ENCODE assay signal across 9 cellular contexts in the genomic region with DNA sequence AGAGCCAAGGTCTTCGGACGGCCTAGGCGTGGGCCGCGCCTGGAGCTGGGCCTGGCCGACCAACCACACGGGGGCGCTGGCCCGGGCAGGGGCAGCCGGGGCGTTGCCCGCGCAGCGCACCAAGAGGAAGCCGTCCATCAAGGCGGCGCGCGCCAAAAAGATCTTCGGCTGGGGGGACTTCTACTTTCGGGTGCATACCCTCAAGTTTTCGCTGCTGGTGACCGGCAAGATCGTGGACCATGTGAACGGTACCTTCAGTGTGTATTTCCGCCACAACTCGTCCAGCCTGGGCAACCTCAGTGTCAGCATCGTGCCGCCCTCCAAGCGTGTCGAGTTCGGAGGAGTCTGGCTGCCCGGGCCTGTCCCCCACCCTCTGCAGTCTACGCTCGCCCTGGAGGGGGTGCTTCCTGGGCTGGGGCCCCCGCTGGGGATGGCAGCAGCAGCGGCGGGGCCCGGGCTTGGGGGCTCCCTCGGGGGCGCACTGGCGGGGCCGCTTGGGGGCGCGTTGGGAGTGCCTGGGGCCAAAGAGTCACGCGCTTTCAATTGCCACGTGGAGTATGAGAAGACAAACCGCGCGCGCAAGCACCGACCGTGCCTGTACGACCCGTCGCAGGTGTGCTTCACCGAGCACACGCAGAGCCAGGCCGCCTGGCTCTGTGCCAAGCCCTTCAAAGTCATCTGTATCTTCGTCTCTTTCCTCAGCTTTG. TPM values are rescaled to one million over a fixed set of nuclear protein-coding genes. Genes with fewer than 3 reads are reported as not detected.
A peak's percentile ranks its signal among the peaks of the same experiment; 100 is the strongest.
DNase-seq lines count a peak whose midpoint lies in the region; ATAC-seq and TF ChIP-seq lines count a peak whose summit lies in the region.
"Had no signal": no experiment of that assay in that cellular context is flagged by ENCODE, and none has a peak within 500 bp of the region (broad histone marks: within the 10 kb centered on the region; RNA-seq: fewer than 3 reads in every experiment).

No MANE protein-coding gene starts in this region.

- peak overlapping the region; percentile 65 for H2AFZ ChIP-seq in OCI-LY7 (ENCODE audit: low read length)

- H3K4me1 ChIP-seq in OCI-LY7 (ENCODE audit: insufficient read depth, low read length, poor library complexity, severe bottlenecking) (peaks cover 50% of the 10 kb centered on the region), thyroid gland (peaks cover 3 to 33% of the 10 kb centered on the region in 2 donors)

- H3K4me1 Mint-ChIP-seq in activated naive CD8-positive, alpha-beta T cell treated with anti-CD3 and anti-CD28 coated beads for 36 hours: peaks cover 46% of the 10 kb centered on the region

- no TSS peak for BruUV-seq in OCI-LY7 (replicated peaks; lab: Mats Ljungman, UMichigan)

- no peaks in the 10 kb centered on the region for H3K9me3 Mint-ChIP-seq in activated naive CD8-positive, alpha-beta T cell treated with anti-CD3 and anti-CD28 coated beads for 36 hours

- no peaks in the 10 kb centered on the region for H3K9me2 ChIP-seq in OCI-LY7 (ENCODE audit: insufficient read depth, low read length)

- peaks cover 76% of the 10 kb centered on the region for H3K27me3 Mint-ChIP-seq in activated naive CD8-positive, alpha-beta T cell treated with anti-CD3 and anti-CD28 coated beads for 36 hours

- CTCF ChIA-PET in OCI-LY7 (lab: Charles Lee; ENCODE audit: unreplicated experiment): interaction anchor here (0.5 kb wide), 1 partner anchor 11 kb away, joined by 3 read pairs; no protein-coding TSS in a partner anchor

- intact Hi-C loops in OCI-LY7 (cut with micrococcal nuclease; ENCODE audit: unreplicated experiment): no loop called here
- intact Hi-C loops in left colon (cut with DNase I, micrococcal nuclease): no loop called here
- intact Hi-C loops in thyroid gland (cut with DNase I): no loop called here

- ATAC-seq in GM18520 (IDR thresholded peaks at IDR 0.05; ENCODE audit: unreplicated experiment) (peak; percentile 32), left colon (peak; percentile 68), HG02588 (IDR thresholded peaks at IDR 0.05; ENCODE audit: unreplicated experiment) (no peak), HG03378 (IDR thresholded peaks at IDR 0.05; ENCODE audit: unreplicated experiment) (no peak)
- ATAC-seq: Panc1 had no signal

- peak overlapping the region; percentile 88 for H3K4me2 ChIP-seq in OCI-LY7 (ENCODE audit: low read length)

- TF ChIP-seq POLR2A in thyroid gland (IDR thresholded peaks at IDR 0.05): no peak

- 18 to 24% methylated on average over 17 to 29 of the region's 61 CpGs for WGBS in thyroid gland, 2 donors

- H3K4me3 ChIP-seq in OCI-LY7 (ENCODE audit: low read depth, low read length, poor library complexity, severe bottlenecking) (no peak overlapping the region), thyroid gland (replicated peaks in 1 of 3) (no peak overlapping the region)

- no peak overlapping the region for H3K27ac Mint-ChIP-seq in activated naive CD8-positive, alpha-beta T cell treated with anti-CD3 and anti-CD28 coated beads for 36 hours

- peak; percentile 87 for DNase-seq in OCI-LY7 (ENCODE audit: low spot score)
- DNase-seq in activated naive CD8-positive, alpha-beta T cell treated with anti-CD3 and anti-CD28 coated beads for 36 hours: peak; percentile 79
- peak in 1 of 2 donors; percentile 70 for DNase-seq in left colon
- peak; percentile 55 to 56 for DNase-seq in thyroid gland
- no peak for DNase-seq in HuH-7.5 (ENCODE audit: low spot score)

- peaks cover 7% of the 10 kb centered on the region for H3K36me3 Mint-ChIP-seq in activated naive CD8-positive, alpha-beta T cell treated with anti-CD3 and anti-CD28 coated beads for 36 hours

- H4K20me1 ChIP-seq in OCI-LY7 (ENCODE audit: insufficient read depth, low read length): no peaks in the 10 kb centered on the region

- H3K27ac ChIP-seq in OCI-LY7 (ENCODE audit: low read depth, low read length, poor library complexity, severe bottlenecking) (peak overlapping the region; percentile 18), thyroid gland (no peak overlapping the region)

- H3K4me3 Mint-ChIP-seq in activated naive CD8-positive, alpha-beta T cell treated with anti-CD3 and anti-CD28 coated beads for 36 hours: peak overlapping the region; percentile 51

- POLR2A ChIA-PET in OCI-LY7 (lab: Charles Lee): interaction anchor here (3.1 kb wide), 1 partner anchor 14 kb away, joined by 17 read pairs; no protein-coding TSS in a partner anchor

- peaks cover 35% of the 10 kb centered on the region for H3K27me3 ChIP-seq in thyroid gland

- TF ChIP-seq CTCF in OCI-LY7 (conservative IDR thresholded peaks at IDR 0.05; ENCODE audit: low read length) (peak; percentile 79), thyroid gland (IDR thresholded peaks at IDR 0.05) (peak in 2 of 6 experiments; percentile 21 to 44)

- H3K36me3 ChIP-seq in OCI-LY7 (ENCODE audit: insufficient read depth, low read length): no peaks in the 10 kb centered on the region
- H3K36me3 ChIP-seq in thyroid gland: no peaks in the 10 kb centered on the region

- H3K79me2 ChIP-seq in OCI-LY7 (ENCODE audit: insufficient read depth, low read depth, low read length): peaks cover 7% of the 10 kb centered on the region; the same call in 1 of the 2 replicates

- no peaks in the 10 kb centered on the region for H3K9me3 ChIP-seq in OCI-LY7 (ENCODE audit: low read length)
- no peaks in the 10 kb centered on the region for H3K9me3 ChIP-seq in thyroid gland

RNA-seq across cellular contexts. Expression of a gene that starts 4.4 kb away (rescaled TPM):
- total RNA-seq in OCI-LY7 (2014; rRNA removed; shearing (Covaris generic)): 394 and 400 TPM in 2 replicates
- 415 and 438 TPM in 2 replicates for total RNA-seq in OCI-LY7 (2022)
- 100 to 1,000 TPM; 517 to 532 TPM for total RNA-seq in activated naive CD8-positive, alpha-beta T cell treated with anti-CD3 and anti-CD28 coated beads for 36 hours
- 10 to 100 TPM; 45.3 to 58.8 TPM for total RNA-seq in left colon
- total RNA-seq in thyroid gland: 10 to 100 TPM; 34.0 to 58.4 (median 49.8) TPM

RNA-seq across cellular contexts. Expression of a gene that starts 8.5 kb away (rescaled TPM):
- 4.7 and 5.3 TPM in 2 replicates for total RNA-seq in OCI-LY7 (2014; rRNA removed; shearing (Covaris generic))
- total RNA-seq in OCI-LY7 (2022) (9.8 and 10.5 TPM in 2 replicates), left colon (not detected), thyroid gland (under 1 TPM in 1 of 4 donors, not detected in 3; 0.27 TPM)
- under 1 TPM; 0.19 to 0.26 TPM for total RNA-seq in activated naive CD8-positive, alpha-beta T cell treated with anti-CD3 and anti-CD28 coated beads for 36 hours

RNA-seq across cellular contexts. Expression of a gene that starts 25.9 kb away (rescaled TPM):
- 1.4 and 2.5 TPM in 2 replicates for total RNA-seq in OCI-LY7 (2014; rRNA removed; shearing (Covaris generic))
- total RNA-seq in OCI-LY7 (2022): 6.8 and 7.7 TPM in 2 replicates
- total RNA-seq in activated naive CD8-positive, alpha-beta T cell treated with anti-CD3 and anti-CD28 coated beads for 36 hours: 1 to 10 TPM; 2.0 to 2.6 TPM
- total RNA-seq in left colon: 1 to 10 TPM; 2.0 to 4.2 TPM
- total RNA-seq in thyroid gland: 1 to 10 TPM in 2 of 4 donors, under 1 TPM in 1, not detected in 1; 0.88 to 7.3 (median 3.0) TPM

Comparison
In these comparisons a context has a peak if more than half of its experiments do, and no peak if none do; other contexts are left out.
1. ATAC-seq: peak in GM18520 (single experiment) and left colon (single experiment); none in HG02588 (single experiment) and HG03378 (single experiment).
2. RNA of a gene that starts 4.4 kb away (total RNA-seq): 517 to 532 TPM in activated naive CD8-positive, alpha-beta T cell treated with anti-CD3 and anti-CD28 coated beads for 36 hours and 394 to 438 TPM in OCI-LY7; 45.3 to 58.8 TPM in left colon and 34.0 to 58.4 TPM in thyroid gland; every median in the first group is over 4 times any median in the second.
3. RNA of a gene that starts 8.5 kb away (total RNA-seq): 4.7 to 10.5 TPM in OCI-LY7; 0.19 to 0.26 TPM in activated naive CD8-positive, alpha-beta T cell treated with anti-CD3 and anti-CD28 coated beads for 36 hours, not detected in left colon and 0.27 TPM in thyroid gland; every median in the first group is over 4 times any median in the second.